Comparison of ENCODE assay signal across 26 cellular contexts in genomic region chr21:43368685-43369084, GRCh38. TPM values are rescaled to one million over a fixed set of nuclear protein-coding genes. Genes with fewer than 3 reads are reported as not detected.
A peak's percentile ranks its signal among the peaks of the same experiment; 100 is the strongest.
DNase-seq lines count a peak whose midpoint lies in the region; ATAC-seq, FAIRE-seq and TF ChIP-seq lines count a peak whose summit lies in the region.
"Had no signal": no experiment of that assay in that cellular context is flagged by ENCODE, and none has a peak within 500 bp of the region (broad histone marks: within the 10 kb centered on the region; RNA-seq: fewer than 3 reads in every experiment).

No MANE protein-coding gene starts in this region.

- H3K9ac ChIP-seq in neural progenitor cell: no peak overlapping the region

- FAIRE-seq in HTR-8/SVneo (lab: Jason Lieb, UNC): peak; percentile 96
- FAIRE-seq: colon, endothelial cell of umbilical vein, G401.6 had no signal

- no peaks in the 10 kb centered on the region for H3F3A ChIP-seq in neural progenitor cell (ENCODE audit: low read depth)

- no peaks in the 10 kb centered on the region for H4K20me1 ChIP-seq in neural progenitor cell (ENCODE audit: low read depth)

- no peak overlapping the region for H3K4me3 Mint-ChIP-seq in CD4-positive, CD25-positive, alpha-beta regulatory T cell
- no peak overlapping the region for H3K4me3 Mint-ChIP-seq in chondrocyte (ENCODE audit: unreplicated experiment)
- peak overlapping the region; percentile 70 for H3K4me3 Mint-ChIP-seq in neural progenitor cell
- H3K4me3 Mint-ChIP-seq: activated CD8-positive, alpha-beta T cell treated with anti-CD3 and anti-CD28 coated beads, Interleukin-2, amount 10 ng/mL, durations not matched to agents 7 days and 5 days; activated naive CD4-positive, alpha-beta T cell treated with anti-CD3 and anti-CD28 coated beads, Interleukin-2, amount 50 U/mL, for 24 hours; activated T-helper 17 cell treated with anti-CD3 and anti-CD28 coated beads, Interleukin-2, amount 50 U/mL, for 72 hours; T-helper 2 cell treated with Interferon-gamma antibody and Interleukin-4, amounts not matched to agents 5 μg/mL and 100 μg/mL, for 36 hours had no signal

- peaks cover 6% of the 10 kb centered on the region for H3K27me3 Mint-ChIP-seq in CD4-positive, CD25-positive, alpha-beta regulatory T cell
- peaks cover 5% of the 10 kb centered on the region for H3K27me3 Mint-ChIP-seq in chondrocyte (ENCODE audit: low read depth)
- peaks cover 13% of the 10 kb centered on the region for H3K27me3 Mint-ChIP-seq in neural progenitor cell (ENCODE audit: insufficient read depth, low read depth)
- H3K27me3 Mint-ChIP-seq: activated naive CD4-positive, alpha-beta T cell treated with anti-CD3 and anti-CD28 coated beads, Interleukin-2, amount 50 U/mL, for 24 hours had no signal

- TF ChIP-seq CTCF in chondrocyte (IDR thresholded peaks at IDR 0.05) (no peak), neural progenitor cell (IDR thresholded peaks at IDR 0.05) (no peak), omental fat pad (IDR thresholded peaks at IDR 0.05) (no peak)

- no peak overlapping the region for H3K27ac ChIP-seq in CD4-positive, CD25-positive, alpha-beta regulatory T cell (ENCODE audit: insufficient read depth, low read length, poor library complexity, severe bottlenecking)
- no peak overlapping the region for H3K27ac ChIP-seq in neural progenitor cell
- H3K27ac ChIP-seq: gastroesophageal sphincter, neutrophil, prostate gland, thyroid gland had no signal

- H3K79me2 ChIP-seq in neural progenitor cell (ENCODE audit: low read depth): no peaks in the 10 kb centered on the region

- peak overlapping the region in 2 of 3 donors; percentile 6 to 18 for H3K27ac Mint-ChIP-seq in CD4-positive, CD25-positive, alpha-beta regulatory T cell
- H3K27ac Mint-ChIP-seq in chondrocyte (ENCODE audit: unreplicated experiment) (no peak overlapping the region), neural progenitor cell (peak overlapping the region; percentile 98)
- H3K27ac Mint-ChIP-seq: activated CD8-positive, alpha-beta T cell treated with anti-CD3 and anti-CD28 coated beads, Interleukin-2, amount 10 ng/mL, durations not matched to agents 7 days and 5 days; activated naive CD4-positive, alpha-beta T cell treated with anti-CD3 and anti-CD28 coated beads, Interleukin-2, amount 50 U/mL, for 24 hours; activated T-helper 17 cell treated with anti-CD3 and anti-CD28 coated beads, Interleukin-2, amount 50 U/mL, for 72 hours; T-helper 2 cell treated with Interferon-gamma antibody and Interleukin-4, amounts not matched to agents 5 μg/mL and 100 μg/mL, for 36 hours had no signal

- no peaks in the 10 kb centered on the region for H3K9me3 ChIP-seq in CD4-positive, CD25-positive, alpha-beta regulatory T cell (ENCODE audit: control insufficient read depth in 2 of 2, low read length in 2 of 2)
- H3K9me3 ChIP-seq in neural progenitor cell (ENCODE audit: low read depth): no peaks in the 10 kb centered on the region
- H3K9me3 ChIP-seq: Caco-2, gastroesophageal sphincter, neutrophil, prostate gland, thyroid gland had no signal

- H3K36me3 ChIP-seq in CD4-positive, CD25-positive, alpha-beta regulatory T cell (ENCODE audit: control insufficient read depth, insufficient read depth, low read length): no peaks in the 10 kb centered on the region
- H3K36me3 ChIP-seq in neural progenitor cell: no peaks in the 10 kb centered on the region
- H3K36me3 ChIP-seq: gastroesophageal sphincter, neutrophil, prostate gland, thyroid gland had no signal

- no peaks in the 10 kb centered on the region for H3K36me3 Mint-ChIP-seq in CD4-positive, CD25-positive, alpha-beta regulatory T cell
- no peaks in the 10 kb centered on the region for H3K36me3 Mint-ChIP-seq in chondrocyte (ENCODE audit: low read depth)
- H3K36me3 Mint-ChIP-seq in neural progenitor cell: no peaks in the 10 kb centered on the region
- H3K36me3 Mint-ChIP-seq: activated naive CD4-positive, alpha-beta T cell treated with anti-CD3 and anti-CD28 coated beads, Interleukin-2, amount 50 U/mL, for 24 hours had no signal

- ATAC-seq in CD4-positive, CD25-positive, alpha-beta regulatory T cell (ENCODE audit: low read depth in 2 of 2): no peak
- no peak for ATAC-seq in omental fat pad (ENCODE audit: low FRiP score)
- ATAC-seq in HG03039 (IDR thresholded peaks at IDR 0.05; ENCODE audit: unreplicated experiment): no peak
- ATAC-seq: activated CD8-positive, alpha-beta T cell treated with anti-CD3 and anti-CD28 coated beads, Interleukin-2, amount 10 ng/mL, durations not matched to agents 7 days and 5 days; gastroesophageal sphincter; left colon; Panc1 had no signal

- no peak overlapping the region for H2AFZ ChIP-seq in neural progenitor cell (replicated peaks)

- DNase-seq in CD4-positive, CD25-positive, alpha-beta regulatory T cell: no peak
- no peak for DNase-seq in HTR-8/SVneo (ENCODE audit: insufficient read length, low spot score)
- DNase-seq in chondrocyte (ENCODE audit: low spot score): peak; percentile 34
- DNase-seq in neural progenitor cell (ENCODE audit: low spot score): no peak
- DNase-seq in HT-29 (ENCODE audit: low spot score): no peak
- no peak for DNase-seq in omental fat pad (ENCODE audit: low spot score)
- DNase-seq: activated CD4-positive, alpha-beta T cell treated with anti-CD3 and anti-CD28 coated beads for 4 hours; activated CD8-positive, alpha-beta T cell treated with anti-CD3 and anti-CD28 coated beads, Interleukin-2, amount 10 ng/mL, durations not matched to agents 7 days and 5 days; Caco-2; left colon; NCI-H1417 treated with DMSO at 0.1 percent for 48 hours; NCI-H2081; NCI-H2227 treated with DMSO at 0.1 percent for 48 hours; stimulated activated CD4-positive, alpha-beta T cell treated with anti-CD3 and anti-CD28 coated beads, Interleukin-4, amount 100 ng/mL, for 1 hour; thyroid gland had no signal

- H3K27me3 ChIP-seq in CD4-positive, CD25-positive, alpha-beta regulatory T cell (ENCODE audit: control insufficient read depth, insufficient read depth, low read length): no peaks in the 10 kb centered on the region
- H3K27me3 ChIP-seq in neural progenitor cell: no peaks in the 10 kb centered on the region
- H3K27me3 ChIP-seq: thyroid gland had no signal

- H3K4me2 ChIP-seq in neural progenitor cell: no peak overlapping the region

- H3K9me3 Mint-ChIP-seq in CD4-positive, CD25-positive, alpha-beta regulatory T cell: no peaks in the 10 kb centered on the region
- H3K9me3 Mint-ChIP-seq in chondrocyte (ENCODE audit: low read depth) (no peaks in the 10 kb centered on the region), neural progenitor cell (no peaks in the 10 kb centered on the region)
- H3K9me3 Mint-ChIP-seq: activated naive CD4-positive, alpha-beta T cell treated with anti-CD3 and anti-CD28 coated beads, Interleukin-2, amount 50 U/mL, for 24 hours; activated T-helper 17 cell treated with anti-CD3 and anti-CD28 coated beads, Interleukin-2, amount 50 U/mL, for 72 hours; T-helper 2 cell treated with Interferon-gamma antibody and Interleukin-4, amounts not matched to agents 5 μg/mL and 100 μg/mL, for 36 hours had no signal

- H3K4me1 Mint-ChIP-seq in CD4-positive, CD25-positive, alpha-beta regulatory T cell: no peaks in the 10 kb centered on the region
- H3K4me1 Mint-ChIP-seq in chondrocyte (ENCODE audit: low read depth): no peaks in the 10 kb centered on the region
- H3K4me1 Mint-ChIP-seq in neural progenitor cell: peaks cover 52% of the 10 kb centered on the region
- H3K4me1 Mint-ChIP-seq: activated naive CD4-positive, alpha-beta T cell treated with anti-CD3 and anti-CD28 coated beads, Interleukin-2, amount 50 U/mL, for 24 hours had no signal

- H3K4me3 ChIP-seq in CD4-positive, CD25-positive, alpha-beta regulatory T cell (ENCODE audit: low read depth, low read length): no peak overlapping the region
- H3K4me3 ChIP-seq in neural progenitor cell: no peak overlapping the region
- H3K4me3 ChIP-seq: gastroesophageal sphincter, prostate gland, thyroid gland had no signal

- H3K4me1 ChIP-seq in CD4-positive, CD25-positive, alpha-beta regulatory T cell (ENCODE audit: control insufficient read depth, insufficient read depth, low read length, poor library complexity, severe bottlenecking): no peaks in the 10 kb centered on the region
- peaks cover 5% of the 10 kb centered on the region for H3K4me1 ChIP-seq in neural progenitor cell
- H3K4me1 ChIP-seq: Caco-2, prostate gland had no signal

RNA-seq across cellular contexts. Expression of gene SIK1, which starts 58.2 kb away (rescaled TPM):
- total RNA-seq in CD4-positive, CD25-positive, alpha-beta regulatory T cell: 243 TPM
- polyA plus RNA-seq in CD4-positive, CD25-positive, alpha-beta regulatory T cell: under 1 TPM in 2 of 4 donors, not detected in 2; 0.06 to 0.18 TPM
- total RNA-seq in chondrocyte (53.9 to 77.7 TPM (median 60.7 TPM) in 3 replicates), neural progenitor cell (ENCODE audit: low replicate concordance) (0.37 and 0.65 TPM in 2 replicates), omental fat pad (10 to 100 TPM in 2 of 4 donors, 1 to 10 TPM in 2; 3.8 to 86.6 (median 14.5) TPM)
- total RNA-seq in HT-29 (2014; rRNA removed; shearing (Covaris generic)): 19.4 and 29.7 TPM in 2 replicates
